In genomic region chr1:228953808-228954207, GRCh38 we compare ENCODE assay signal across 8 cellular contexts.
DNase-seq lines count a peak whose midpoint lies in the region; TF ChIP-seq lines count a peak whose summit lies in the region.
"Not testable (repeated sequence)": the region's sequence is repeated elsewhere in the genome, so short reads cannot be mapped to it uniquely, and the experiment has no call there.

No MANE protein-coding gene starts in this region.

- peaks cover 6 to 10% of the 10 kb centered on the region in 2 experiments for H3K9me3 Mint-ChIP-seq in H9

- intact Hi-C loops in vagina (cut with DNase I): not testable (repeated sequence)

- not testable (repeated sequence) for H3K56ac ChIP-seq in H9 (ENCODE audit: insufficient read length, low read depth, low read length)

- H2AK5ac ChIP-seq in H9 (ENCODE audit: insufficient read length, low read length): not testable (repeated sequence)

- not testable (repeated sequence) for H3K4me1 ChIP-seq in H9 (ENCODE audit: insufficient read depth, low read length); vagina

- H3K27me3 ChIP-seq in H9 (ENCODE audit: insufficient read depth, low read length); vagina: not testable (repeated sequence)

- H3K4me2 ChIP-seq in H9 (ENCODE audit: insufficient read depth, insufficient read length, low read length): not testable (repeated sequence)

- H3K27me3 Mint-ChIP-seq in H9 (ENCODE audit: low read depth): not testable (repeated sequence)

- H3K9me3 ChIP-seq in H9 (ENCODE audit: control insufficient read depth, low read depth, low read length); vagina: not testable (repeated sequence)

- H3K23me2 ChIP-seq in H9 (ENCODE audit: insufficient read length, low read depth, low read length, poor library complexity, severe bottlenecking): not testable (repeated sequence)

- DNase-seq in H9: peak; percentile 13
- peak in 57 of 61 donors; percentile 18 to 87 (median 64) for DNase-seq in caudate nucleus (lab: John Stamatoyannopoulos, UW)
- DNase-seq in ecto neural progenitor cell (ENCODE audit: low spot score): peak; percentile 14
- DNase-seq in hippocampal formation (lab: John Stamatoyannopoulos, UW): peak; percentile 51 to 79
- DNase-seq in medulla oblongata (ENCODE audit: extremely low spot score): peak; percentile 87
- peak; percentile 53 for DNase-seq in occipital lobe (lab: John Stamatoyannopoulos, UW)
- DNase-seq in putamen (ENCODE audit: low spot score): peak; percentile 86
- peak; percentile 16 to 31 for DNase-seq in vagina (ENCODE audit: extremely low spot score in 2 of 2)

- not testable (repeated sequence) for H2BK20ac ChIP-seq in H9 (ENCODE audit: low read depth, low read length, poor library complexity, severe bottlenecking)

- not testable (repeated sequence) for H2BK12ac ChIP-seq in H9 (ENCODE audit: insufficient read length, low read depth, low read length)

- H3K4me3 ChIP-seq in vagina: not testable (repeated sequence)

- not testable (repeated sequence) for H3K27ac Mint-ChIP-seq in H9

- H3K4me1 Mint-ChIP-seq in H9: peaks cover 14 to 15% of the 10 kb centered on the region in 2 experiments

- not testable (repeated sequence) for H3K4me3 Mint-ChIP-seq in H9

- H3K36me3 ChIP-seq in vagina: not testable (repeated sequence)

- not testable (repeated sequence) for H3K18ac ChIP-seq in H9 (ENCODE audit: insufficient read length, low read depth, low read length)

- no CpG with 5 or more reads among the region's 11 CpGs for WGBS in H9 (ENCODE audit: extremely low coverage, insufficient read length, low lambda C conversion rate)

- H3K36me3 Mint-ChIP-seq in H9 (ENCODE audit: insufficient read depth in 1 of 3, low read depth in 3 of 3): not testable (repeated sequence)

- H3K14ac ChIP-seq in H9 (ENCODE audit: insufficient read depth, low read length): not testable (repeated sequence)

- not testable (repeated sequence) for H4K91ac ChIP-seq in H9 (ENCODE audit: insufficient read length, low read depth, low read length)

- not testable (repeated sequence) for TF ChIP-seq POLR2A in vagina (IDR thresholded peaks at IDR 0.05)

- not testable (repeated sequence) for H3K9ac ChIP-seq in H9 (ENCODE audit: extremely low read depth, insufficient read length, low read length)

- H4K8ac ChIP-seq in H9 (replicated peaks; ENCODE audit: insufficient read length, low read depth, low read length): not testable (repeated sequence)

- not testable (repeated sequence) for H2BK15ac ChIP-seq in H9 (ENCODE audit: low read depth, low read length)

- H3T11ph ChIP-seq in H9 (ENCODE audit: low read length): not testable (repeated sequence)

- not testable (repeated sequence) for H2AFZ ChIP-seq in H9 (ENCODE audit: low read length)

- not testable (repeated sequence) for H3K23ac ChIP-seq in H9 (ENCODE audit: insufficient read length, low read depth, low read length)

- H4K20me1 ChIP-seq in H9 (ENCODE audit: control insufficient read depth, insufficient read depth, insufficient read length): not testable (repeated sequence)

- H3K4ac ChIP-seq in H9 (ENCODE audit: low read depth, low read length): not testable (repeated sequence)

- TF ChIP-seq CTCF in H9 (conservative IDR thresholded peaks at IDR 0.05); vagina (IDR thresholded peaks at IDR 0.05): not testable (repeated sequence)

- not testable (repeated sequence) for H3K79me1 ChIP-seq in H9 (ENCODE audit: insufficient read depth, low read depth, low read length, poor library complexity, severe bottlenecking)

- not testable (repeated sequence) for H2BK120ac ChIP-seq in H9 (ENCODE audit: low read depth, low read length, poor library complexity, severe bottlenecking)

- not testable (repeated sequence) for H4K5ac ChIP-seq in H9 (ENCODE audit: insufficient read length, low read depth, low read length)

- H3K27ac ChIP-seq in H9 (ENCODE audit: insufficient read length, low read depth, low read length); vagina: not testable (repeated sequence)
- peak overlapping the region; percentile 96 for H3K27ac ChIP-seq in caudate nucleus (ENCODE audit: low read depth, low read length)

- H3K79me2 ChIP-seq in H9 (ENCODE audit: insufficient read depth, low read length): not testable (repeated sequence)

- not testable (repeated sequence) for H2BK5ac ChIP-seq in H9 (ENCODE audit: insufficient read length, low read length)

Comparison
In these comparisons a context has a peak if more than half of its experiments do, and no peak if none do; other contexts are left out.
1. DNase-seq: peak in every context shown above with its lines; median percentile 87 in medulla oblongata; 86 in putamen; 65 in hippocampal formation; 64 in caudate nucleus; 53 in occipital lobe; 24 in vagina; 14 in ecto neural progenitor cell; 13 in H9.